In the genomic region with DNA sequence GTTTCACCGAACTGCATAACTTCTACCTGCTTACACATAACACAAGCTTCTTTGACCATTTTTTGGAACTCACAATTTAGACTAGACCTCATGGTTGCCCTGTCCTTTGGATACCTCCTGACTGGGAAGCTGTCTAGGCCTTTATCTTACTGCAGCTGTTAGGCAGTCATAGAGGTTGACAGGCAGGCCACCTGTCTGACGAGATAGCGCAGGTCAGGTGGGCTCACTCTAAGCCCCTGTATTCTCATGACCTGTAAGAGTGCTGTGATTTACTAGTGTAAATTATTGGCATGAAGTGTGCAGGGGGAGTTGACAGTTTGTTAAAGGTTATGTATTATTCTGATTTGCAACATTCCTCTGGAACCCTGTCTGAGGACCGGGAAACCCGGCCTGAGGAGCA, we compare ENCODE assay signal across 24 cellular contexts.
"Had no signal": no experiment of that assay in that cellular context is flagged by ENCODE, and none has a peak within 500 bp of the region (broad histone marks: within the 10 kb centered on the region; RNA-seq: fewer than 3 reads in every experiment).

No MANE protein-coding gene starts in this region.

- ATAC-seq: esophagus mucosa; gastrocnemius medialis; mucosa of descending colon; natural killer cell treated with Interleukin-12 subunit alpha and Interleukin-12 subunit beta and Interleukin-15 and Interleukin-18, amount 100 ng/mL, for 72 hours; right cardiac atrium; stimulated activated memory B cell treated with anti-CD40 and anti-IgM and Interleukin-4, amounts not matched to agents 10 μg/mL and 1 μg/mL and 100 μg/mL, for 72 hours; stimulated activated naive CD8-positive, alpha-beta T cell treated with anti-CD3 and anti-CD28 coated beads, Interleukin-15, Interleukin-2, amounts not matched to agents 100 U/mL and 50 U/mL, for 24 hours had no signal

- H3K36me3 Mint-ChIP-seq: natural killer cell treated with Interleukin-12 subunit alpha and Interleukin-12 subunit beta and Interleukin-15 and Interleukin-18, amount 100 ng/mL, for 72 hours had no signal

- H3K4me3 ChIP-seq: dorsolateral prefrontal cortex, gastrocnemius medialis, lung, mucosa of descending colon, prostate gland, sigmoid colon, testis, tibial artery had no signal

- DNase-seq: dorsolateral prefrontal cortex; effector CD4-positive, alpha-beta T cell; foreskin fibroblast; gastrocnemius medialis; mucosa of descending colon; naive B cell; right cardiac atrium; sigmoid colon; stimulated activated CD4-positive, alpha-beta T cell treated with anti-CD3 and anti-CD28 coated beads, Interleukin-2, amount 100 ng/mL, for 24 hours; stimulated activated CD4-positive, alpha-beta T cell treated with anti-CD3 and anti-CD28 coated beads, Interleukin-4, amount 100 ng/mL, for 4 hours; stimulated activated naive CD8-positive, alpha-beta T cell treated with anti-CD3 and anti-CD28 coated beads, Interleukin-15, Interleukin-2, amounts not matched to agents 100 U/mL and 50 U/mL, for 24 hours; substantia nigra; testis; tibial artery had no signal

- H3K9ac ChIP-seq: parathyroid adenoma had no signal

- H3K27me3 Mint-ChIP-seq: memory B cell; naive B cell; natural killer cell treated with Interleukin-12 subunit alpha and Interleukin-12 subunit beta and Interleukin-15 and Interleukin-18, amount 100 ng/mL, for 72 hours; stimulated activated memory B cell treated with anti-CD40 and anti-IgM and Interleukin-4, amounts not matched to agents 10 μg/mL and 1 μg/mL and 100 μg/mL, for 72 hours; type B pancreatic cell had no signal

- H3K27ac Mint-ChIP-seq: memory B cell; naive B cell; natural killer cell treated with Interleukin-12 subunit alpha and Interleukin-12 subunit beta and Interleukin-15 and Interleukin-18, amount 100 ng/mL, for 72 hours; stimulated activated memory B cell treated with anti-CD40 and anti-IgM and Interleukin-4, amounts not matched to agents 10 μg/mL and 1 μg/mL and 100 μg/mL, for 72 hours; type B pancreatic cell had no signal

- H3K27me3 ChIP-seq: dorsolateral prefrontal cortex, gastrocnemius medialis, sigmoid colon, testis, tibial artery had no signal

- H3K4me1 ChIP-seq: prostate gland, sigmoid colon, testis, tibial artery had no signal

- H3K27ac ChIP-seq: dorsolateral prefrontal cortex, epithelial cell of prostate, parathyroid adenoma, prostate gland, sigmoid colon, testis, tibial artery had no signal

- H3K4me1 Mint-ChIP-seq: memory B cell; naive B cell; stimulated activated memory B cell treated with anti-CD40 and anti-IgM and Interleukin-4, amounts not matched to agents 10 μg/mL and 1 μg/mL and 100 μg/mL, for 72 hours had no signal

- H3K9me3 ChIP-seq: gastrocnemius medialis, mucosa of descending colon, prostate gland, sigmoid colon, testis, tibial artery had no signal

- H3K9me3 Mint-ChIP-seq: memory B cell; naive B cell; natural killer cell treated with Interleukin-12 subunit alpha and Interleukin-12 subunit beta and Interleukin-15 and Interleukin-18, amount 100 ng/mL, for 72 hours; neural crest cell; stimulated activated memory B cell treated with anti-CD40 and anti-IgM and Interleukin-4, amounts not matched to agents 10 μg/mL and 1 μg/mL and 100 μg/mL, for 72 hours; type B pancreatic cell had no signal

- H3K4me3 Mint-ChIP-seq: memory B cell; naive B cell; natural killer cell treated with Interleukin-12 subunit alpha and Interleukin-12 subunit beta and Interleukin-15 and Interleukin-18, amount 100 ng/mL, for 72 hours; neural crest cell; stimulated activated memory B cell treated with anti-CD40 and anti-IgM and Interleukin-4, amounts not matched to agents 10 μg/mL and 1 μg/mL and 100 μg/mL, for 72 hours; type B pancreatic cell had no signal

- H3K36me3 ChIP-seq: prostate gland had no signal
